ENCODE assay signal across 10 cellular contexts in genomic region chr3:33146791-33147445, GRCh38. TPM values are rescaled to one million over a fixed set of nuclear protein-coding genes. Genes with fewer than 3 reads are reported as not detected.
A peak's percentile ranks its signal among the peaks of the same experiment; 100 is the strongest.
DNase-seq lines count a peak whose midpoint lies in the region; ATAC-seq and TF ChIP-seq lines count a peak whose summit lies in the region.
"Had no signal": no experiment of that assay in that cellular context is flagged by ENCODE, and none has a peak within 500 bp of the region (broad histone marks: within the 10 kb centered on the region; RNA-seq: fewer than 3 reads in every experiment).

No MANE protein-coding gene starts in this region.

- H3K36me3 ChIP-seq in heart right ventricle = peaks cover 0 to 43% (median 16%) of the 10 kb centered on the region in 9 donors

- no peaks in the 10 kb centered on the region for H3K27me3 ChIP-seq in heart right ventricle

- H3K27ac ChIP-seq in heart right ventricle (peak overlapping the region in 1 of 10 donors; percentile 9), temporal lobe (ENCODE audit: low read depth, low read length) (peak overlapping the region; percentile 95)
- H3K27ac ChIP-seq: parathyroid adenoma had no signal

- intact Hi-C loops in heart right ventricle (cut with DNase I) = no loop called here

- peak; percentile 4 for DNase-seq in NCI-H82 (lab: John Stamatoyannopoulos, UW)
- DNase-seq in NCI-H82 treated with DMSO at 0.1 percent for 48 hours (lab: John Stamatoyannopoulos, UW; ENCODE audit: unreplicated experiment) = no peak
- peak in 43 of 56 donors; percentile 9 to 80 (median 47) for DNase-seq in amygdala (lab: John Stamatoyannopoulos, UW)
- no peak for DNase-seq in heart right ventricle
- DNase-seq in DMS114 treated with DMSO at 0.1 percent for 48 hours (lab: John Stamatoyannopoulos, UW; ENCODE audit: unreplicated experiment) = no peak
- DNase-seq: NCI-H2081 treated with DMSO at 0.1 percent for 48 hours had no signal

- H3K4me3 ChIP-seq in heart right ventricle = no peak overlapping the region

- ATAC-seq in heart right ventricle (peak in 5 of 8 donors; percentile 34 to 65 (median 46)), HG03159 (IDR thresholded peaks at IDR 0.05; ENCODE audit: unreplicated experiment) (no peak), GM18519 (IDR thresholded peaks at IDR 0.05; ENCODE audit: low FRiP score, unreplicated experiment) (no peak)

- no peaks in the 10 kb centered on the region for H3K9me3 ChIP-seq in heart right ventricle

- peaks cover 0 to 12% (median 8%) of the 10 kb centered on the region in 9 donors for H3K4me1 ChIP-seq in heart right ventricle
- H3K4me1 ChIP-seq: parathyroid adenoma had no signal

- WGBS in heart right ventricle, 2 donors = 63 to 68% methylated on average over 8 of the region's 8 CpGs

- TF ChIP-seq CTCF in heart right ventricle (IDR thresholded peaks at IDR 0.05) = no peak

RNA-seq across cellular contexts. Expression of gene CRTAP, which starts 33.1 kb away (rescaled TPM):
- total RNA-seq in heart right ventricle (100 to 1,000 TPM in 3 of 10 donors, 10 to 100 TPM in 7; 72.8 to 120 (median 88.4) TPM), temporal lobe (14.0 TPM)
- polyA plus RNA-seq in heart right ventricle = 10 to 100 TPM; 17.5 to 57.9 TPM

RNA-seq across cellular contexts. Expression of gene GLB1, which starts 50.0 kb away (rescaled TPM):
- total RNA-seq in heart right ventricle (10 to 100 TPM; 18.1 to 32.9 (median 20.7) TPM), temporal lobe (9.1 TPM)
- polyA plus RNA-seq in heart right ventricle = 10 to 100 TPM in 1 of 2 donors, 1 to 10 TPM in 1; 4.0 to 13.4 TPM

RNA-seq across cellular contexts. Expression of gene TMPPE, which starts 50.0 kb away (rescaled TPM):
- total RNA-seq in heart right ventricle = 1 to 10 TPM; 3.2 to 7.4 (median 4.7) TPM
- polyA plus RNA-seq in heart right ventricle = under 1 TPM; 0.29 to 0.59 TPM
- total RNA-seq in temporal lobe = 4.2 TPM

Comparison
In these comparisons a context has a peak if more than half of its experiments do, and no peak if none do; other contexts are left out.
1. DNase-seq: peak in NCI-H82 (single experiment) and amygdala (43 of 56); none in NCI-H82 treated with DMSO at 0.1 percent for 48 hours (single experiment), heart right ventricle (0 of 2) and DMS114 treated with DMSO at 0.1 percent for 48 hours (single experiment).
2. ATAC-seq: peak in heart right ventricle (5 of 8); none in HG03159 (single experiment) and GM18519 (single experiment).